ENCODE assay signal across 9 cellular contexts in the genomic region with DNA sequence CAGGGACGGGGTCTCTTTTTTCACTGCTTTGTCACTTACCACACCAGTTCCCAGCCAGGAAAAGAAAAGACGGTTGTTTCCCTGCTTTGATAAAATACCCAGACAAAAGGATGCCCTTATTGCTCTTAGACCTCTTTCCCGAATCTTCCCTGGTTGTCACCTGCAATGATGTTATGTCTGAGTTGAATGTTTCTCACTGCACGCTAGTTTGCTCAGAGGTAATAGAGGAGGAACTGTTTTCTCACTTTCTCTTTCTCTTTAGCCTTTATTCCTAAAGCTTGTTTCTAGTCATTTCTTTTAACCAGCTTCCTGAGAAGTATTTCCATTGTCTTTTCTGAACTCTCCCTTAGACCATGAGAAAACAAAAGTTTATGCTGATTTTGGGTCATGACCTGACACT. TPM values are rescaled to one million over a fixed set of nuclear protein-coding genes. Genes with fewer than 3 reads are reported as not detected.
DNase-seq lines count a peak whose midpoint lies in the region; ATAC-seq and TF ChIP-seq lines count a peak whose summit lies in the region.
"Had no signal": no experiment of that assay in that cellular context is flagged by ENCODE, and none has a peak within 500 bp of the region (broad histone marks: within the 10 kb centered on the region; RNA-seq: fewer than 3 reads in every experiment).

No MANE protein-coding gene starts in this region.

- H3K27ac Mint-ChIP-seq in immature natural killer cell (peak overlapping the region; percentile 68 to 86 (median 80)), progenitor cell of endocrine pancreas (no peak overlapping the region), MCF 10A (ENCODE audit: low read depth, unreplicated experiment) (no peak overlapping the region)

- POLR2A ChIA-PET in MCF 10A (lab: Yijun Ruan, JAX): interaction anchor here (1.0 to 1.6 kb wide), 2 partner anchors 33 to 66 kb away, joined by 3 read pairs; a partner anchor contains a TSS

- H3K27me3 Mint-ChIP-seq in immature natural killer cell (ENCODE audit: low read depth in 3 of 3) (peaks cover 0 to 3% (median 0%) of the 10 kb centered on the region in 3 donors), progenitor cell of endocrine pancreas (no peaks in the 10 kb centered on the region), MCF 10A (ENCODE audit: insufficient read depth, unreplicated experiment) (no peaks in the 10 kb centered on the region)

- TF ChIP-seq CTCF in progenitor cell of endocrine pancreas (IDR thresholded peaks at IDR 0.05; ENCODE audit: unreplicated experiment): no peak
- TF ChIP-seq CTCF in MCF 10A (IDR thresholded peaks at IDR 0.05; ENCODE audit: unreplicated experiment): no peak

- peak; percentile 87 for ATAC-seq in GM18498 (IDR thresholded peaks at IDR 0.05; ENCODE audit: unreplicated experiment)
- peak; percentile 89 for ATAC-seq in GM21381 (IDR thresholded peaks at IDR 0.05; ENCODE audit: unreplicated experiment)
- peak; percentile 91 for ATAC-seq in HG03432 (IDR thresholded peaks at IDR 0.05; ENCODE audit: unreplicated experiment)

- DNase-seq in immature natural killer cell (peak in 2 of 3 donors; percentile 10 to 12), DMS53 (lab: John Stamatoyannopoulos, UW) (no peak), progenitor cell of endocrine pancreas (ENCODE audit: low spot score, unreplicated experiment) (no peak), hypothalamus (lab: John Stamatoyannopoulos, UW) (no peak), MCF 10A (ENCODE audit: unreplicated experiment) (no peak)
- DNase-seq: amygdala had no signal

- H3K9me3 Mint-ChIP-seq in immature natural killer cell: no peaks in the 10 kb centered on the region
- no peaks in the 10 kb centered on the region for H3K9me3 Mint-ChIP-seq in progenitor cell of endocrine pancreas (ENCODE audit: low read depth)
- H3K9me3 Mint-ChIP-seq in MCF 10A (ENCODE audit: unreplicated experiment): no peaks in the 10 kb centered on the region

- BruUV-seq in MCF 10A (replicated peaks; lab: Mats Ljungman, UMichigan): no TSS peak

- no peaks in the 10 kb centered on the region for H3K36me3 Mint-ChIP-seq in immature natural killer cell
- H3K36me3 Mint-ChIP-seq in progenitor cell of endocrine pancreas (ENCODE audit: insufficient read depth): peaks cover 10% of the 10 kb centered on the region
- H3K36me3 Mint-ChIP-seq in MCF 10A (ENCODE audit: insufficient read depth, unreplicated experiment): peaks cover 28% of the 10 kb centered on the region

- H3K4me3 Mint-ChIP-seq in immature natural killer cell: peak overlapping the region; percentile 67 to 81 (median 77)
- no peak overlapping the region for H3K4me3 Mint-ChIP-seq in progenitor cell of endocrine pancreas (ENCODE audit: low read depth)
- H3K4me3 Mint-ChIP-seq in MCF 10A (ENCODE audit: unreplicated experiment): no peak overlapping the region

- CTCF ChIA-PET in MCF 10A (lab: Yijun Ruan, JAX): interaction anchor here (0.9 kb wide), 1 partner anchor 247 kb away, joined by 3 read pairs; no protein-coding TSS in a partner anchor

- intact Hi-C loops in MCF 10A (cut with micrococcal nuclease): no loop called here

- H3K4me1 Mint-ChIP-seq in immature natural killer cell: peaks cover 9 to 17% of the 10 kb centered on the region in 2 donors
- H3K4me1 Mint-ChIP-seq in progenitor cell of endocrine pancreas (ENCODE audit: low read depth): peaks cover 6% of the 10 kb centered on the region
- H3K4me1 Mint-ChIP-seq in MCF 10A (ENCODE audit: insufficient read depth, unreplicated experiment): no peaks in the 10 kb centered on the region

RNA-seq across cellular contexts. Expression of a gene that starts 32.9 kb away (rescaled TPM):
- under 1 TPM in 1 of 3 donors, not detected in 2; 0.11 TPM for polyA plus RNA-seq in immature natural killer cell
- total RNA-seq in progenitor cell of endocrine pancreas: 7.5 and 8.4 TPM in 2 replicates
- 1.9 and 3.2 TPM in 2 replicates for total RNA-seq in MCF 10A (2022)

Comparison
In these comparisons a context has a peak if more than half of its experiments do, and no peak if none do; other contexts are left out.
1. DNase-seq: peak in immature natural killer cell (2 of 3); none in DMS53 (single experiment), progenitor cell of endocrine pancreas (single experiment), hypothalamus (0 of 51) and MCF 10A (single experiment).
2. H3K27ac Mint-ChIP-seq: peak in immature natural killer cell (6 of 6); none in progenitor cell of endocrine pancreas (single experiment) and MCF 10A (single experiment).
3. H3K4me3 Mint-ChIP-seq: peak in immature natural killer cell (5 of 5); none in progenitor cell of endocrine pancreas (single experiment) and MCF 10A (single experiment).
4. Peak in every context shown above with its lines, with median percentiles within 50 percentile points of each other: ATAC-seq.